In genomic region chr12:6613015-6613775, GRCh38 we compare ENCODE assay signal across 1 cellular context.
TF ChIP-seq lines count a peak whose summit lies in the region.

No MANE protein-coding gene starts in this region.

TF ChIP-seq in GM12878, 131 proteins besides CTCF, POLR2A, EP300 and RAD21:
- TF ChIP-seq NBN (IDR thresholded peaks at IDR 0.05) (peak; percentile 63), SMC3 (IDR thresholded peaks at IDR 0.05; ENCODE audit: borderline replicate concordance, low read length) (no peak), MLLT1 (IDR thresholded peaks at IDR 0.05) (0 out of 2 replicates have a peak, but pooled peaks have one; percentile 18), STAT3 (IDR thresholded peaks at IDR 0.05; ENCODE audit: low read depth, low read length) (no peak), RUNX3 (IDR thresholded peaks at IDR 0.05; ENCODE audit: low read length) (peak; percentile 52; the same call in 1 of the 2 replicates), SMARCA5 (IDR thresholded peaks at IDR 0.05) (peak; percentile 45; the same call in 1 of the 2 replicates), PKNOX1 (IDR thresholded peaks at IDR 0.05) (peak; percentile 37; the same call in 1 of the 2 replicates), YY1 (IDR thresholded peaks at IDR 0.05; ENCODE audit: low read depth, low read length) (peak; percentile 13; the same call in 1 of the 2 replicates), HDGF (IDR thresholded peaks at IDR 0.05) (peak; percentile 81), SUPT20H (IDR thresholded peaks at IDR 0.05; ENCODE audit: borderline replicate concordance, control insufficient read depth, low read depth, low read length) (no peak), EED (IDR thresholded peaks at IDR 0.05; ENCODE audit: low read depth) (peak; percentile 56), YBX1 (IDR thresholded peaks at IDR 0.05) (no peak), IKZF2 (IDR thresholded peaks at IDR 0.05) (peak; percentile 58 to 64; a peak in 2 of 4 replicates), DPF2 (IDR thresholded peaks at IDR 0.05) (peak; percentile 57; the same call in 1 of the 2 replicates), IKZF1 (conservative IDR thresholded peaks at IDR 0.05) (peak; percentile 64), EGR1 (IDR thresholded peaks at IDR 0.05; ENCODE audit: borderline replicate concordance in 1 of 2, low read depth in 2 of 2, low read length in 2 of 2) (0 out of 3 replicates have a peak, but pooled peaks of 1 of the 2 experiments have one; percentile 18), GATAD2B (conservative IDR thresholded peaks at IDR 0.05; ENCODE audit: low read depth) (no peak)
TF ChIP-seq in GM12878: peak in this region for 12.
